ENCODE assay signal across 14 cellular contexts in genomic region chr7:14389052-14389988, GRCh38.
DNase-seq lines count a peak whose midpoint lies in the region; ATAC-seq and FAIRE-seq lines count a peak whose summit lies in the region.
"Had no signal": no experiment of that assay in that cellular context is flagged by ENCODE, and none has a peak within 500 bp of the region (broad histone marks: within the 10 kb centered on the region; RNA-seq: fewer than 3 reads in every experiment).

No MANE protein-coding gene starts in this region.

- peak; percentile 99 for DNase-seq in DMS79 (lab: John Stamatoyannopoulos, UW)
- DNase-seq in NCI-H1436 (lab: John Stamatoyannopoulos, UW), result peak; percentile 77
- DNase-seq in NCI-H446 treated with DMSO at 0.1 percent for 48 hours (lab: John Stamatoyannopoulos, UW), result peak; percentile 61
- peak; percentile 38 for DNase-seq in left kidney (ENCODE audit: low read depth, low spot score)
- DNase-seq in RCC 7860 (ENCODE audit: low spot score), result no peak
- DNase-seq in stimulated activated CD4-positive, alpha-beta T cell treated with anti-CD3 and anti-CD28 coated beads, Interleukin-2, amount 100 ng/mL, for 24 hours, result no peak
- DNase-seq in RKO (ENCODE audit: low spot score), result no peak
- DNase-seq: activated naive CD4-positive, alpha-beta T cell; DND-41; heart left ventricle; kidney; stimulated activated naive B cell treated with anti-CD40 and anti-IgM and Interleukin-4, amounts not matched to agents 10 μg/mL and 1 μg/mL and 100 μg/mL, for 72 hours had no signal

- ATAC-seq in GM21576 (IDR thresholded peaks at IDR 0.05; ENCODE audit: unreplicated experiment), result no peak
- ATAC-seq: activated CD4-positive, CD25-positive, alpha-beta regulatory T cell treated with anti-CD3 and anti-CD28 coated beads, Interleukin-2, amount 50 U/mL, for 24 hours; heart left ventricle; stimulated activated naive B cell treated with anti-CD40 and anti-IgM and Interleukin-4, amounts not matched to agents 10 μg/mL and 1 μg/mL and 100 μg/mL, for 72 hours had no signal

- no peak for FAIRE-seq in RCC 7860 (lab: Jason Lieb, UNC)

Comparison
In these comparisons a context has a peak if more than half of its experiments do, and no peak if none do; other contexts are left out.
1. DNase-seq: peak in DMS79 (single experiment), NCI-H1436 (single experiment), NCI-H446 treated with DMSO at 0.1 percent for 48 hours (single experiment) and left kidney (single experiment); none in RCC 7860 (single experiment), stimulated activated CD4-positive, alpha-beta T cell treated with anti-CD3 and anti-CD28 coated beads, Interleukin-2, amount 100 ng/mL, for 24 hours (0 of 2) and RKO (single experiment).